ENCODE assay signal across 1 cellular context in genomic region chr5:38672059-38672791, GRCh38.
TF ChIP-seq lines count a peak whose summit lies in the region.

No MANE protein-coding gene starts in this region.

TF ChIP-seq in K562, 482 proteins besides CTCF, POLR2A, EP300 and RAD21 (continued from another document and continues in another):
- TF ChIP-seq MNT (conservative IDR thresholded peaks at IDR 0.05) = no peak
- TF ChIP-seq, protein P1, sequence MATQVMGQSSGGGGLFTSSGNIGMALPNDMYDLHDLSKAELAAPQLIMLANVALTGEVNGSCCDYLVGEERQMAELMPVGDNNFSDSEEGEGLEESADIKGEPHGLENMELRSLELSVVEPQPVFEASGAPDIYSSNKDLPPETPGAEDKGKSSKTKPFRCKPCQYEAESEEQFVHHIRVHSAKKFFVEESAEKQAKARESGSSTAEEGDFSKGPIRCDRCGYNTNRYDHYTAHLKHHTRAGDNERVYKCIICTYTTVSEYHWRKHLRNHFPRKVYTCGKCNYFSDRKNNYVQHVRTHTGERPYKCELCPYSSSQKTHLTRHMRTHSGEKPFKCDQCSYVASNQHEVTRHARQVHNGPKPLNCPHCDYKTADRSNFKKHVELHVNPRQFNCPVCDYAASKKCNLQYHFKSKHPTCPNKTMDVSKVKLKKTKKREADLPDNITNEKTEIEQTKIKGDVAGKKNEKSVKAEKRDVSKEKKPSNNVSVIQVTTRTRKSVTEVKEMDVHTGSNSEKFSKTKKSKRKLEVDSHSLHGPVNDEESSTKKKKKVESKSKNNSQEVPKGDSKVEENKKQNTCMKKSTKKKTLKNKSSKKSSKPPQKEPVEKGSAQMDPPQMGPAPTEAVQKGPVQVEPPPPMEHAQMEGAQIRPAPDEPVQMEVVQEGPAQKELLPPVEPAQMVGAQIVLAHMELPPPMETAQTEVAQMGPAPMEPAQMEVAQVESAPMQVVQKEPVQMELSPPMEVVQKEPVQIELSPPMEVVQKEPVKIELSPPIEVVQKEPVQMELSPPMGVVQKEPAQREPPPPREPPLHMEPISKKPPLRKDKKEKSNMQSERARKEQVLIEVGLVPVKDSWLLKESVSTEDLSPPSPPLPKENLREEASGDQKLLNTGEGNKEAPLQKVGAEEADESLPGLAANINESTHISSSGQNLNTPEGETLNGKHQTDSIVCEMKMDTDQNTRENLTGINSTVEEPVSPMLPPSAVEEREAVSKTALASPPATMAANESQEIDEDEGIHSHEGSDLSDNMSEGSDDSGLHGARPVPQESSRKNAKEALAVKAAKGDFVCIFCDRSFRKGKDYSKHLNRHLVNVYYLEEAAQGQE (CRISPR knock-in tag; IDR thresholded peaks at IDR 0.05; ENCODE audit: low read depth) = no peak
- TF ChIP-seq CEBPZ (IDR thresholded peaks at IDR 0.05; ENCODE audit: borderline replicate concordance, low read depth, low read length) = no peak
- TF ChIP-seq, protein P2, sequence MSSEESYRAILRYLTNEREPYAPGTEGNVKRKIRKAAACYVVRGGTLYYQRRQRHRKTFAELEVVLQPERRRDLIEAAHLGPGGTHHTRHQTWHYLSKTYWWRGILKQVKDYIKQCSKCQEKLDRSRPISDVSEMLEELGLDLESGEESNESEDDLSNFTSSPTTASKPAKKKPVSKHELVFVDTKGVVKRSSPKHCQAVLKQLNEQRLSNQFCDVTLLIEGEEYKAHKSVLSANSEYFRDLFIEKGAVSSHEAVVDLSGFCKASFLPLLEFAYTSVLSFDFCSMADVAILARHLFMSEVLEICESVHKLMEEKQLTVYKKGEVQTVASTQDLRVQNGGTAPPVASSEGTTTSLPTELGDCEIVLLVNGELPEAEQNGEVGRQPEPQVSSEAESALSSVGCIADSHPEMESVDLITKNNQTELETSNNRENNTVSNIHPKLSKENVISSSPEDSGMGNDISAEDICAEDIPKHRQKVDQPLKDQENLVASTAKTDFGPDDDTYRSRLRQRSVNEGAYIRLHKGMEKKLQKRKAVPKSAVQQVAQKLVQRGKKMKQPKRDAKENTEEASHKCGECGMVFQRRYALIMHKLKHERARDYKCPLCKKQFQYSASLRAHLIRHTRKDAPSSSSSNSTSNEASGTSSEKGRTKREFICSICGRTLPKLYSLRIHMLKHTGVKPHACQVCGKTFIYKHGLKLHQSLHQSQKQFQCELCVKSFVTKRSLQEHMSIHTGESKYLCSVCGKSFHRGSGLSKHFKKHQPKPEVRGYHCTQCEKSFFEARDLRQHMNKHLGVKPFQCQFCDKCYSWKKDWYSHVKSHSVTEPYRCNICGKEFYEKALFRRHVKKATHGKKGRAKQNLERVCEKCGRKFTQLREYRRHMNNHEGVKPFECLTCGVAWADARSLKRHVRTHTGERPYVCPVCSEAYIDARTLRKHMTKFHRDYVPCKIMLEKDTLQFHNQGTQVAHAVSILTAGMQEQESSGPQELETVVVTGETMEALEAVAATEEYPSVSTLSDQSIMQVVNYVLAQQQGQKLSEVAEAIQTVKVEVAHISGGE (CRISPR knock-in tag; IDR thresholded peaks at IDR 0.05) = no peak
- no peak for TF ChIP-seq ZEB2 (IDR thresholded peaks at IDR 0.05)
- TF ChIP-seq JUND (IDR thresholded peaks at IDR 0.05; ENCODE audit: borderline replicate concordance, low read depth, low read length) = peak; percentile 69
- peak; percentile 81; the same call in 1 of the 3 replicates for TF ChIP-seq JUND (tag; IDR thresholded peaks at IDR 0.05; ENCODE audit: borderline replicate concordance, low read depth, low read length)
- TF ChIP-seq STAT5B (CRISPR knock-in tag; IDR thresholded peaks at IDR 0.05) = no peak
- no peak for TF ChIP-seq POU5F1 (IDR thresholded peaks at IDR 0.05; ENCODE audit: borderline replicate concordance, low read depth, low read length, partially characterized antibody)
- TF ChIP-seq, protein P3, sequence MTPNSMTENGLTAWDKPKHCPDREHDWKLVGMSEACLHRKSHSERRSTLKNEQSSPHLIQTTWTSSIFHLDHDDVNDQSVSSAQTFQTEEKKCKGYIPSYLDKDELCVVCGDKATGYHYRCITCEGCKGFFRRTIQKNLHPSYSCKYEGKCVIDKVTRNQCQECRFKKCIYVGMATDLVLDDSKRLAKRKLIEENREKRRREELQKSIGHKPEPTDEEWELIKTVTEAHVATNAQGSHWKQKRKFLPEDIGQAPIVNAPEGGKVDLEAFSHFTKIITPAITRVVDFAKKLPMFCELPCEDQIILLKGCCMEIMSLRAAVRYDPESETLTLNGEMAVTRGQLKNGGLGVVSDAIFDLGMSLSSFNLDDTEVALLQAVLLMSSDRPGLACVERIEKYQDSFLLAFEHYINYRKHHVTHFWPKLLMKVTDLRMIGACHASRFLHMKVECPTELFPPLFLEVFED (CRISPR knock-in tag; conservative IDR thresholded peaks at IDR 0.05) = no peak
- TF ChIP-seq, protein P4, sequence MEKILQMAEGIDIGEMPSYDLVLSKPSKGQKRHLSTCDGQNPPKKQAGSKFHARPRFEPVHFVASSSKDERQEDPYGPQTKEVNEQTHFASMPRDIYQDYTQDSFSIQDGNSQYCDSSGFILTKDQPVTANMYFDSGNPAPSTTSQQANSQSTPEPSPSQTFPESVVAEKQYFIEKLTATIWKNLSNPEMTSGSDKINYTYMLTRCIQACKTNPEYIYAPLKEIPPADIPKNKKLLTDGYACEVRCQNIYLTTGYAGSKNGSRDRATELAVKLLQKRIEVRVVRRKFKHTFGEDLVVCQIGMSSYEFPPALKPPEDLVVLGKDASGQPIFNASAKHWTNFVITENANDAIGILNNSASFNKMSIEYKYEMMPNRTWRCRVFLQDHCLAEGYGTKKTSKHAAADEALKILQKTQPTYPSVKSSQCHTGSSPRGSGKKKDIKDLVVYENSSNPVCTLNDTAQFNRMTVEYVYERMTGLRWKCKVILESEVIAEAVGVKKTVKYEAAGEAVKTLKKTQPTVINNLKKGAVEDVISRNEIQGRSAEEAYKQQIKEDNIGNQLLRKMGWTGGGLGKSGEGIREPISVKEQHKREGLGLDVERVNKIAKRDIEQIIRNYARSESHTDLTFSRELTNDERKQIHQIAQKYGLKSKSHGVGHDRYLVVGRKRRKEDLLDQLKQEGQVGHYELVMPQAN (IDR thresholded peaks at IDR 0.05; ENCODE audit: borderline replicate concordance) = no peak
- TF ChIP-seq ZNF239 (CRISPR knock-in tag; IDR thresholded peaks at IDR 0.05) = no peak
- no peak for TF ChIP-seq GTF2F1 (IDR thresholded peaks at IDR 0.05; ENCODE audit: low read depth, low read length)
- TF ChIP-seq FOXA3 (CRISPR knock-in tag; conservative IDR thresholded peaks at IDR 0.05 in 1 of 2, IDR thresholded peaks at IDR 0.05 in 1 of 2) = peak in 1 of 2 experiments; percentile 92; a peak in 2 of 4 replicates
- TF ChIP-seq SMAD1 (IDR thresholded peaks at IDR 0.05; ENCODE audit: low read depth, low read length, partially characterized antibody) = no peak
- peak; percentile 35; the same call in 1 of the 2 replicates for TF ChIP-seq JUN (IDR thresholded peaks at IDR 0.05; ENCODE audit: borderline replicate concordance, low read depth, low read length)
- no peak for TF ChIP-seq JUN (CRISPR knock-in tag; IDR thresholded peaks at IDR 0.05; ENCODE audit: borderline replicate concordance)
- TF ChIP-seq RBBP5 (IDR thresholded peaks at IDR 0.05; ENCODE audit: borderline replicate concordance, insufficient read depth, low read length, poor library complexity, severe bottlenecking) = no peak
- TF ChIP-seq DMBX1 (CRISPR knock-in tag; IDR thresholded peaks at IDR 0.05; ENCODE audit: borderline replicate concordance) = no peak
- no peak for TF ChIP-seq ZBTB43 (CRISPR knock-in tag; IDR thresholded peaks at IDR 0.05)
- TF ChIP-seq KHSRP (IDR thresholded peaks at IDR 0.05) = no peak
- no peak for TF ChIP-seq ZBTB17 (CRISPR knock-in tag; IDR thresholded peaks at IDR 0.05)
- 0 out of 2 replicates have a peak, but pooled peaks have one; percentile 45 for TF ChIP-seq ARID1B (IDR thresholded peaks at IDR 0.05)
- TF ChIP-seq, protein P5, sequence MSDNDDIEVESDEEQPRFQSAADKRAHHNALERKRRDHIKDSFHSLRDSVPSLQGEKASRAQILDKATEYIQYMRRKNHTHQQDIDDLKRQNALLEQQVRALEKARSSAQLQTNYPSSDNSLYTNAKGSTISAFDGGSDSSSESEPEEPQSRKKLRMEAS (CRISPR knock-in tag; IDR thresholded peaks at IDR 0.05) = no peak
- TF ChIP-seq RFX1 (IDR thresholded peaks at IDR 0.05) = no peak
- no peak for TF ChIP-seq HNRNPLL (IDR thresholded peaks at IDR 0.05; ENCODE audit: low read depth, low read length, poor library complexity, severe bottlenecking)
- TF ChIP-seq SAP30 (IDR thresholded peaks at IDR 0.05; ENCODE audit: borderline replicate concordance, insufficient read depth, low read depth, low read length, poor library complexity, severe bottlenecking) = no peak
- TF ChIP-seq TSC22D4 (tag; IDR thresholded peaks at IDR 0.05) = no peak
- no peak for TF ChIP-seq ZNF76 (CRISPR knock-in tag; IDR thresholded peaks at IDR 0.05; ENCODE audit: borderline replicate concordance)
- TF ChIP-seq FOSL1 (tag; conservative IDR thresholded peaks at IDR 0.05) = peak; percentile 76
- no peak for TF ChIP-seq MITF (IDR thresholded peaks at IDR 0.05)
- TF ChIP-seq SMARCE1 (IDR thresholded peaks at IDR 0.05) = peak; percentile 38; the same call in 1 of the 2 replicates
- no peak for TF ChIP-seq ZNF740 (CRISPR knock-in tag; IDR thresholded peaks at IDR 0.05)
- TF ChIP-seq ZNF740 (tag; IDR thresholded peaks at IDR 0.05) = no peak
